Comparison of ENCODE assay signal across 8 cellular contexts in the genomic region with DNA sequence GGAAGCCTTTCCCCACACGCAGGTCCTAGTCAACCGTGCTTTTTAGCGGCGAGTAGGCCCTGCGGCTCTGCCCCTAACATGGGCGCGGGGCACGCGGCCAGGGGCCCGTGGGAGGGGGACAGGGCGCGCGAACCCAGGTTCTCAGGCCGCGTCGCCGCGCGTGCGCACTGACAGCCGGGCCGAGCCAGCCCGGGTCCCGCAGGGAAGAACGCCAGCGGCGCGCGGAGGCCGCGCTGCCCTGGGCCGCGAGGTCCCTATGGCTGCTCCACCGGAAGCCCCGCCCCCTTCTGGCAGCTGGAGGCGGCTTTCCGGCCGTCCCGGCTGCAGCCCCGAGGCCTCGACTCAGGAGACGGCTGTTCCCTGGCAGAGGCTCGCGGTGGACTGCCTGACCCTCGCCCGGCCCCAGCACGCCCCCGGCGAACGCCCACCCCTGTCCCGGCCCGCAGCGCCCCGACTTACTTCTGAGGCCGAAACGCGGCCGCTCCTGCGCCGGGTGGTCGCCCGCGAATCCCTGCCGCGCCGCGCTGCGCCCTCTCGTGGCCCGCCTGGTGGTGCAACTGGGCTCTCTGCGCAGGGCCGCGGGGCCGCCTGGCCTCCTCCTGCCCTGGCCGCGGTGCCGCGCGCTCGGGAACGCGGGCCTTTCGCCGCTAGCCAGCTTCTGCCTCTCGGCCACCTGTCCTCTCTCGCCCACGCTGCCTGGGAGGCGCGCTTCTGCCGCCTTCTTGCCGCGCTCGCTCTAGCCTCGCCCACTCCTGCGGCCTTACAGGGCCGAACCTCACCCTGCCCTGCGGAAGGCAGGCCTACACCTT. TPM values are rescaled to one million over a fixed set of nuclear protein-coding genes. Genes with fewer than 3 reads are reported as not detected.
DNase-seq lines count a peak whose midpoint lies in the region; ATAC-seq, FAIRE-seq and TF ChIP-seq lines count a peak whose summit lies in the region.

No MANE protein-coding gene starts in this region.

- H3K27me3 ChIP-seq in SU-DHL-6 (ENCODE audit: low read length) = no peaks in the 10 kb centered on the region
- H3K27me3 ChIP-seq in cardiac muscle cell = peaks cover 7% of the 10 kb centered on the region
- H3K27me3 ChIP-seq in transverse colon = peaks cover 6% of the 10 kb centered on the region

- H3K9ac ChIP-seq in SU-DHL-6 (ENCODE audit: low read length) = peak overlapping the region; percentile 64

- peak; percentile 93 for ATAC-seq in HG02763 (IDR thresholded peaks at IDR 0.05; ENCODE audit: unreplicated experiment)
- ATAC-seq in activated naive CD8-positive, alpha-beta T cell treated with anti-CD3 and anti-CD28 coated beads, Interleukin-2, amount 50 U/mL, for 24 hours = peak; percentile 93

- H3K36me3 ChIP-seq in SU-DHL-6 (ENCODE audit: low read length) (no peaks in the 10 kb centered on the region), cardiac muscle cell (no peaks in the 10 kb centered on the region), transverse colon (no peaks in the 10 kb centered on the region)

- peak overlapping the region; percentile 43; the same call in 1 of the 2 replicates for H3K27ac ChIP-seq in SU-DHL-6 (ENCODE audit: low read depth, low read length)
- peak overlapping the region; percentile 93 for H3K27ac ChIP-seq in cardiac muscle cell
- peak overlapping the region; percentile 91 to 98 (median 94) for H3K27ac ChIP-seq in transverse colon

- no peaks in the 10 kb centered on the region for H3K4me1 ChIP-seq in cardiac muscle cell (ENCODE audit: low read depth)
- peaks cover 0 to 13% (median 5%) of the 10 kb centered on the region in 4 donors for H3K4me1 ChIP-seq in transverse colon

- peak overlapping the region; percentile 80 for H3K27ac Mint-ChIP-seq in activated naive CD8-positive, alpha-beta T cell treated with anti-CD3 and anti-CD28 coated beads, Interleukin-2, amount 50 U/mL, for 24 hours

- H3K4me3 ChIP-seq in SU-DHL-6 (ENCODE audit: insufficient read depth, low read length, poor library complexity, severe bottlenecking) = peak overlapping the region; percentile 73
- H3K4me3 ChIP-seq in cardiac muscle cell = peak overlapping the region; percentile 49
- peak overlapping the region; percentile 51 to 67 (median 60) for H3K4me3 ChIP-seq in transverse colon

- no peaks in the 10 kb centered on the region for H3K27me3 Mint-ChIP-seq in activated naive CD8-positive, alpha-beta T cell treated with anti-CD3 and anti-CD28 coated beads, Interleukin-2, amount 50 U/mL, for 24 hours

- no peaks in the 10 kb centered on the region for H3K79me2 ChIP-seq in SU-DHL-6 (ENCODE audit: insufficient read depth, low read length)

- in situ Hi-C loops in transverse colon (cut with MboI; ENCODE audit: low pct_ligation_motif_present in 1 of 4, low pct_unique_long_range_greater_than_20kb in 1 of 4, low sequenced_read_pairs in 3 of 4) = loop anchor here in 3 of 4 donors (10.0 to 25.0 kb wide), 3 partner anchors 85 to 572 kb away; a partner anchor contains a TSS

- peaks cover 38% of the 10 kb centered on the region for H3K4me1 Mint-ChIP-seq in activated naive CD8-positive, alpha-beta T cell treated with anti-CD3 and anti-CD28 coated beads, Interleukin-2, amount 50 U/mL, for 24 hours

- H3K36me3 Mint-ChIP-seq in activated naive CD8-positive, alpha-beta T cell treated with anti-CD3 and anti-CD28 coated beads, Interleukin-2, amount 50 U/mL, for 24 hours (ENCODE audit: low read depth) = no peaks in the 10 kb centered on the region

- peak; percentile 90 for FAIRE-seq in GM12891 (lab: Jason Lieb, UNC)

- no peaks in the 10 kb centered on the region for H3K9me3 Mint-ChIP-seq in activated naive CD8-positive, alpha-beta T cell treated with anti-CD3 and anti-CD28 coated beads, Interleukin-2, amount 50 U/mL, for 24 hours

- intact Hi-C loops in transverse colon (cut with DNase I; ENCODE audit: low total_unique reads) = loop anchor here (2.0 kb wide), 1 partner anchor 83 kb away; a partner anchor contains a TSS

- H3K9me3 ChIP-seq in SU-DHL-6 (ENCODE audit: insufficient read depth, low read length) (no peaks in the 10 kb centered on the region), cardiac muscle cell (ENCODE audit: low read depth) (no peaks in the 10 kb centered on the region), transverse colon (no peaks in the 10 kb centered on the region)

- peak overlapping the region; percentile 85 for H2AFZ ChIP-seq in SU-DHL-6 (ENCODE audit: low read depth, low read length, severe bottlenecking)

- TF ChIP-seq EP300 in transverse colon (IDR thresholded peaks at IDR 0.05; ENCODE audit: low read depth) = no peak

- H3K9me2 ChIP-seq in SU-DHL-6 (replicated peaks; ENCODE audit: insufficient read depth, low read length) = no peaks in the 10 kb centered on the region

- peak overlapping the region; percentile 81 for H3K4me3 Mint-ChIP-seq in activated naive CD8-positive, alpha-beta T cell treated with anti-CD3 and anti-CD28 coated beads, Interleukin-2, amount 50 U/mL, for 24 hours

- DNase-seq in GM12891 (ENCODE audit: insufficient read length, low spot score) = peak; percentile 92
- peak; percentile 55 for DNase-seq in NCI-H128 (lab: John Stamatoyannopoulos, UW; ENCODE audit: unreplicated experiment)
- DNase-seq in activated naive CD8-positive, alpha-beta T cell treated with anti-CD3 and anti-CD28 coated beads, Interleukin-2, amount 50 U/mL, for 24 hours = peak; percentile 91
- DNase-seq in cardiac muscle cell (ENCODE audit: low read depth in 1 of 2, low spot score in 1 of 2) = peak; percentile 96
- peak; percentile 86 for DNase-seq in pons (ENCODE audit: low spot score)
- DNase-seq in transverse colon = peak; percentile 95

- 3% methylated on average over 38 of the region's 97 CpGs; no CpG with 5 or more reads in 1 of the 2 donors for WGBS in transverse colon (ENCODE audit: low coverage in 1 of 2), 2 donors

- peak; percentile 51; the same call in 1 of the 2 replicates for TF ChIP-seq POLR2A in GM12891 (IDR thresholded peaks at IDR 0.05; ENCODE audit: low read depth, low read length)
- peak; percentile 36 for TF ChIP-seq POLR2A in transverse colon (IDR thresholded peaks at IDR 0.05)

- peak; percentile 72 for TF ChIP-seq CTCF in SU-DHL-6 (IDR thresholded peaks at IDR 0.05; ENCODE audit: insufficient read depth, low read length, poor library complexity, severe bottlenecking)
- TF ChIP-seq CTCF in cardiac muscle cell (IDR thresholded peaks at IDR 0.05; ENCODE audit: low read depth, low read length) = peak; percentile 38
- TF ChIP-seq CTCF in transverse colon (IDR thresholded peaks at IDR 0.05) = peak; percentile 32 to 91 (median 88)

- H4K20me1 ChIP-seq in SU-DHL-6 (ENCODE audit: low read depth, low read length) = no peaks in the 10 kb centered on the region

- H3F3A ChIP-seq in SU-DHL-6 (ENCODE audit: insufficient read depth) = 0 out of 2 replicates have a peak, but pooled peaks cover 8% of the 10 kb centered on the region

- peak overlapping the region; percentile 63 for H3K4me2 ChIP-seq in SU-DHL-6 (ENCODE audit: low read depth, low read length, poor library complexity, severe bottlenecking)

TF ChIP-seq in GM12891, 5 proteins besides CTCF, POLR2A, EP300 and RAD21:
- TF ChIP-seq SPI1 (IDR thresholded peaks at IDR 0.05; ENCODE audit: low read depth, low read length) = no peak
- no peak for TF ChIP-seq POLR2AphosphoS5 (IDR thresholded peaks at IDR 0.05; ENCODE audit: low read depth, low read length)
- TF ChIP-seq TAF1 (IDR thresholded peaks at IDR 0.05; ENCODE audit: low read depth, low read length) = no peak
- TF ChIP-seq PAX5 (IDR thresholded peaks at IDR 0.05; ENCODE audit: insufficient read depth, low read length, severe bottlenecking) = no peak
- no peak for TF ChIP-seq POU2F2 (IDR thresholded peaks at IDR 0.05; ENCODE audit: low read depth, low read length)
TF ChIP-seq in GM12891: peak in this region for 0.

RNA-seq across cellular contexts. Expression of a gene that starts 16.6 kb away (rescaled TPM):
- polyA plus RNA-seq in GM12891 (2012; ENCODE audit: low read depth, missing spikeins) = not detected
- not detected in 2 replicates for total RNA-seq in cardiac muscle cell
- polyA plus RNA-seq in cardiac muscle cell = 0.22 TPM in 1 of 2 replicates, not detected in the other
- under 1 TPM in 1 of 4 donors, not detected in 3; 0.27 TPM for total RNA-seq in transverse colon

RNA-seq across cellular contexts. Expression of a gene that starts 23.4 kb away (rescaled TPM):
- 4.8 TPM for polyA plus RNA-seq in GM12891 (2012; ENCODE audit: low read depth, missing spikeins)
- total RNA-seq in cardiac muscle cell = 14.6 and 20.1 TPM in 2 replicates
- polyA plus RNA-seq in cardiac muscle cell = 12.4 and 17.8 TPM in 2 replicates
- total RNA-seq in transverse colon = 10 to 100 TPM; 20.0 to 75.4 (median 32.8) TPM

Comparison
In these comparisons a context has a peak if more than half of its experiments do, and no peak if none do; other contexts are left out.
1. Peak in every context shown above with its lines: DNase-seq, ATAC-seq, H3K4me3 ChIP-seq and H3K27ac ChIP-seq.
2. H3K27ac ChIP-seq: peak in every context shown above with its lines; median percentile 94 in transverse colon; 93 in cardiac muscle cell; 43 in SU-DHL-6.
3. CTCF ChIP-seq: peak in every context shown above with its lines; median percentile 88 in transverse colon; 72 in SU-DHL-6; 38 in cardiac muscle cell.